In genomic region chrX:73943900-73944581, GRCh38 we compare ENCODE assay signal across 8 cellular contexts.
DNase-seq lines count a peak whose midpoint lies in the region; ATAC-seq, FAIRE-seq and TF ChIP-seq lines count a peak whose summit lies in the region.

No MANE protein-coding gene starts in this region.

- DNase-seq in ELR (ENCODE audit: low read depth) (peak; percentile 90), H54 (ENCODE audit: insufficient read length, low spot score) (peak; percentile 60), LoVo (ENCODE audit: low spot score) (peak; percentile 80), activated gamma-delta T cell (lab: John Stamatoyannopoulos, UW) (peak; percentile 75), foreskin keratinocyte (peak; percentile 47 to 59), neural crest cell (ENCODE audit: low read depth, low spot score) (peak; percentile 89)

- H3K27ac Mint-ChIP-seq in neural crest cell (ENCODE audit: unreplicated experiment) = peak overlapping the region; percentile 99

- H3K36me3 Mint-ChIP-seq in neural crest cell (ENCODE audit: low read depth) = peaks cover 12% of the 10 kb centered on the region

- H3K9ac ChIP-seq in stomach smooth muscle (ENCODE audit: low read length in 2 of 2) = peak overlapping the region; percentile 76 to 98

- H3K27me3 Mint-ChIP-seq in neural crest cell (ENCODE audit: low read depth) = no peaks in the 10 kb centered on the region

- TF ChIP-seq CTCF in foreskin keratinocyte (conservative IDR thresholded peaks at IDR 0.05) (no peak), neural crest cell (conservative IDR thresholded peaks at IDR 0.05) (no peak)

- peak overlapping the region; percentile 76 for H3K27ac ChIP-seq in foreskin keratinocyte
- peak overlapping the region; percentile 80 for H3K27ac ChIP-seq in stomach smooth muscle (ENCODE audit: low read length)

- peak overlapping the region; percentile 97 for H3K4me3 Mint-ChIP-seq in neural crest cell

- no peaks in the 10 kb centered on the region for H3K9me3 Mint-ChIP-seq in neural crest cell

- ATAC-seq in foreskin keratinocyte = peak; percentile 96

- H3K4me1 Mint-ChIP-seq in neural crest cell = peaks cover 37% of the 10 kb centered on the region

- TF ChIP-seq POLR2A in H54 (IDR thresholded peaks at IDR 0.05; ENCODE audit: low read depth, low read length) (peak; percentile 56; the same call in 1 of the 2 replicates), Raji (IDR thresholded peaks at IDR 0.05; ENCODE audit: insufficient read depth, low read depth, low read length) (peak; percentile 82)

- H3K9me3 ChIP-seq in stomach smooth muscle (ENCODE audit: control insufficient read depth in 2 of 2, low read length in 2 of 2) = no peaks in the 10 kb centered on the region

- H3K27me3 ChIP-seq in foreskin keratinocyte = no peaks in the 10 kb centered on the region
- no peaks in the 10 kb centered on the region for H3K27me3 ChIP-seq in stomach smooth muscle (ENCODE audit: control insufficient read depth in 1 of 2, insufficient read depth in 2 of 2, low read length in 2 of 2)

- H3K4me1 ChIP-seq in foreskin keratinocyte = no peaks in the 10 kb centered on the region
- H3K4me1 ChIP-seq in stomach smooth muscle (ENCODE audit: control insufficient read depth, insufficient read depth, low read length) = peaks cover 6% of the 10 kb centered on the region

- H3K36me3 ChIP-seq in stomach smooth muscle (ENCODE audit: control insufficient read depth in 2 of 2, insufficient read depth in 2 of 2, low read length in 2 of 2) = peaks cover 0 to under 1% of the 10 kb centered on the region in 2 donors

- H3K4me3 ChIP-seq in stomach smooth muscle (ENCODE audit: low read length in 2 of 2) = peak overlapping the region; percentile 98 to 99

- peak; percentile 30 for FAIRE-seq in H54 (lab: Jason Lieb, UNC)

Comparison
In these comparisons a context has a peak if more than half of its experiments do, and no peak if none do; other contexts are left out.
1. Peak in every context shown above with its lines: DNase-seq, ATAC-seq, H3K4me3 ChIP-seq and H3K27ac ChIP-seq.